In genomic region chr16:29594926-29595838, GRCh38 we compare ENCODE assay signal across 8 cellular contexts.
DNase-seq lines count a peak whose midpoint lies in the region; ATAC-seq and TF ChIP-seq lines count a peak whose summit lies in the region.
"Not testable (repeated sequence)": the region's sequence is repeated elsewhere in the genome, so short reads cannot be mapped to it uniquely, and the experiment has no call there.

No MANE protein-coding gene starts in this region.

- intact Hi-C loops in activated CD4-positive, alpha-beta memory T cell treated with anti-CD3 and anti-CD28 coated beads for 36 hours (cut with micrococcal nuclease) = loop anchor here (2.0 kb wide), 1 partner anchor 18 kb away; no protein-coding TSS in a partner anchor
- intact Hi-C loops in right lobe of liver (cut with DNase I) = not testable (repeated sequence)

- peak overlapping the region; percentile 59 to 88 (median 79) for H3K4me2 ChIP-seq in BLaER1 treated with 17β-estradiol and CSF1 and Interleukin-3, amounts not matched to agents 10 nM and 100 nM

- TF ChIP-seq POLR2A in right lobe of liver (IDR thresholded peaks at IDR 0.05) = peak; percentile 77

- not testable (repeated sequence) for H3K9me3 Mint-ChIP-seq in activated CD4-positive, alpha-beta memory T cell treated with anti-CD3 and anti-CD28 coated beads for 36 hours

- H3K36me3 Mint-ChIP-seq in activated CD4-positive, alpha-beta memory T cell treated with anti-CD3 and anti-CD28 coated beads for 36 hours = not testable (repeated sequence)

- CTCF ChIA-PET in activated CD4-positive, alpha-beta memory T cell treated with anti-CD3 and anti-CD28 coated beads for 36 hours (lab: Charles Lee) = not testable (repeated sequence)

- H3K27me3 ChIP-seq in BLaER1 treated with 17β-estradiol and CSF1 and Interleukin-3, amounts not matched to agents 10 nM and 100 nM; right lobe of liver: not testable (repeated sequence)

- ATAC-seq in GM19372 (IDR thresholded peaks at IDR 0.05; ENCODE audit: low read depth, unreplicated experiment) = peak; percentile 83
- ATAC-seq in HG03520 (IDR thresholded peaks at IDR 0.05; ENCODE audit: unreplicated experiment) = peak; percentile 74
- ATAC-seq in right lobe of liver = peak; percentile 92 to 95 (median 92)

- 1% methylated on average over 44 of the region's 91 CpGs for WGBS in right lobe of liver (ENCODE audit: insufficient coverage, low coverage, low lambda C conversion rate, missing lambda C conversion rate)

- DNase-seq in NCI-H774 (lab: John Stamatoyannopoulos, UW) (peak; percentile 80), dermis microvascular lymphatic vessel endothelial cell (ENCODE audit: low read depth in 2 of 2) (peak; percentile 52 to 86), right lobe of liver (peak; percentile 94 to 95 (median 95))
- DNase-seq in activated CD4-positive, alpha-beta memory T cell treated with anti-CD3 and anti-CD28 coated beads for 36 hours = peak; percentile 93
- DNase-seq in stimulated activated CD4-positive, alpha-beta T cell treated with anti-CD3 and anti-CD28 coated beads, Interleukin-4, amount 100 ng/mL, for 1 hour = peak; percentile 86

- H3K4me1 ChIP-seq in BLaER1 treated with 17β-estradiol and CSF1 and Interleukin-3, amounts not matched to agents 10 nM and 100 nM = peaks cover 34 to 59% (median 48%) of the 10 kb centered on the region in 10 experiments
- H3K4me1 ChIP-seq in right lobe of liver = not testable (repeated sequence)

- not testable (repeated sequence) for TF ChIP-seq CTCF in right lobe of liver (IDR thresholded peaks at IDR 0.05)

- H3K27ac Mint-ChIP-seq in activated CD4-positive, alpha-beta memory T cell treated with anti-CD3 and anti-CD28 coated beads for 36 hours = peak overlapping the region; percentile 91

- H3K9ac ChIP-seq in BLaER1 treated with 17β-estradiol and CSF1 and Interleukin-3, amounts not matched to agents 10 nM and 100 nM = peak overlapping the region; percentile 84 to 96 (median 93)

- H3K9me3 ChIP-seq in BLaER1 treated with 17β-estradiol and CSF1 and Interleukin-3, amounts not matched to agents 10 nM and 100 nM (replicated peaks in 1 of 11); right lobe of liver: not testable (repeated sequence)

- H3K4me3 ChIP-seq in BLaER1 treated with 17β-estradiol and CSF1 and Interleukin-3, amounts not matched to agents 10 nM and 100 nM = peak overlapping the region; percentile 64 to 87 (median 76)
- peak overlapping the region; percentile 49 to 69 (median 68) for H3K4me3 ChIP-seq in right lobe of liver

- peak overlapping the region; percentile 78 for H3K4me3 Mint-ChIP-seq in activated CD4-positive, alpha-beta memory T cell treated with anti-CD3 and anti-CD28 coated beads for 36 hours

- POLR2A ChIA-PET in activated CD4-positive, alpha-beta memory T cell treated with anti-CD3 and anti-CD28 coated beads for 36 hours (lab: Charles Lee) = not testable (repeated sequence)

- H3K27me3 Mint-ChIP-seq in activated CD4-positive, alpha-beta memory T cell treated with anti-CD3 and anti-CD28 coated beads for 36 hours = not testable (repeated sequence)

- not testable (repeated sequence) for H3K36me3 ChIP-seq in BLaER1 treated with 17β-estradiol and CSF1 and Interleukin-3, amounts not matched to agents 10 nM and 100 nM; right lobe of liver

- H3K27ac ChIP-seq in BLaER1 treated with 17β-estradiol and CSF1 and Interleukin-3, amounts not matched to agents 10 nM and 100 nM = peak overlapping the region; percentile 86 to 97 (median 92)
- peak overlapping the region; percentile 74 to 82 (median 78) for H3K27ac ChIP-seq in right lobe of liver

- H3K4me1 Mint-ChIP-seq in activated CD4-positive, alpha-beta memory T cell treated with anti-CD3 and anti-CD28 coated beads for 36 hours (ENCODE audit: low read depth) = peaks cover 32% of the 10 kb centered on the region

- peaks cover 9 to 81% (median 59%) of the 10 kb centered on the region in 11 experiments; a peak in 21 of 22 replicates for H4K20me1 ChIP-seq in BLaER1 treated with 17β-estradiol and CSF1 and Interleukin-3, amounts not matched to agents 10 nM and 100 nM

Comparison
In these comparisons a context has a peak if more than half of its experiments do, and no peak if none do; other contexts are left out.
1. Peak in every context shown above with its lines: DNase-seq, ATAC-seq, H3K4me3 ChIP-seq and H3K27ac ChIP-seq.